ENCODE assay signal across 20 cellular contexts in the genomic region with DNA sequence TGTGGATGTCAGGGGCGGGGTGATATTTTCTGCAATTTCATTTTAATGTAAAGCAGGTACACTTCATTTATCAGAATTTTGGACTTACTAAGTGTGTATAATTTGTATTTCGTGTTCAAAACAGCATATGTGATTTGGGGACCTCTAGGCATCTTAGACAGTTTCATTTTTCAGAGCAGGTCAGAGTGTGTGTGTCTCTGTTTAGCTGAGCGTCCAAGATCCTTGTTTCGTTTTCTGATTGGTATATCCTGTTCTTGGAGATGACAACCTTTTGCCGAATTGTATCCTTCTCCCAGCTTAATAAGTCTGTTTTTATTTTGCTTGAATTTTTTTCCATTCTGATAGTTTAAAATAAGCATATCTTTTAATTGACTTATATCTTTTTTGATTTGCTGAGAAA.
DNase-seq lines count a peak whose midpoint lies in the region; ATAC-seq, FAIRE-seq and TF ChIP-seq lines count a peak whose summit lies in the region.
"Had no signal": no experiment of that assay in that cellular context is flagged by ENCODE, and none has a peak within 500 bp of the region (broad histone marks: within the 10 kb centered on the region; RNA-seq: fewer than 3 reads in every experiment).

No MANE protein-coding gene starts in this region.

- H3K27me3 ChIP-seq in MM.1S (replicated peaks; ENCODE audit: insufficient read depth, low read length): no peaks in the 10 kb centered on the region
- no peaks in the 10 kb centered on the region for H3K27me3 ChIP-seq in PC-3 (ENCODE audit: low read length)
- no peaks in the 10 kb centered on the region for H3K27me3 ChIP-seq in keratinocyte (ENCODE audit: control insufficient read depth, extremely low read depth, insufficient read depth, low read length)
- H3K27me3 ChIP-seq in SJCRH30: no peaks in the 10 kb centered on the region
- H3K27me3 ChIP-seq: BLaER1 treated with 17β-estradiol and CSF1 and Interleukin-3, amounts not matched to agents 10 nM and 100 nM had no signal

- no peaks in the 10 kb centered on the region for H3K9me1 ChIP-seq in keratinocyte (ENCODE audit: control insufficient read depth, extremely low read depth, insufficient read depth, low read length)

- H3K4me1 ChIP-seq in MM.1S (ENCODE audit: low read length) (no peaks in the 10 kb centered on the region), PC-3 (ENCODE audit: insufficient read depth, low read length) (no peaks in the 10 kb centered on the region), keratinocyte (ENCODE audit: control insufficient read depth, extremely low read depth, insufficient read depth, low read length) (no peaks in the 10 kb centered on the region), SJCRH30 (no peaks in the 10 kb centered on the region)
- H3K4me1 ChIP-seq: A549; BLaER1 treated with 17β-estradiol and CSF1 and Interleukin-3, amounts not matched to agents 10 nM and 100 nM had no signal

- DNase-seq in DMS 273 (lab: John Stamatoyannopoulos, UW; ENCODE audit: unreplicated experiment) (peak; percentile 41), DMS 273 treated with DMSO at 0.1 percent for 48 hours (lab: John Stamatoyannopoulos, UW) (no peak), MM.1S (peak; percentile 42), PC-3 (no peak), keratinocyte (ENCODE audit: low read depth, low spot score) (no peak), SJCRH30 (no peak)
- DNase-seq: Calu3; CD8-positive, alpha-beta T cell; GM23248; HCEC 1CT; IMR-90 had no signal

- H3K4me2 ChIP-seq in MM.1S (ENCODE audit: low read depth, low read length) (no peak overlapping the region), PC-3 (ENCODE audit: low read length) (peak overlapping the region; percentile 29; the same call in 1 of the 2 replicates), keratinocyte (ENCODE audit: control insufficient read depth, extremely low read depth, insufficient read depth, low read depth, low read length) (no peak overlapping the region)
- H3K4me2 ChIP-seq: A549; BLaER1 treated with 17β-estradiol and CSF1 and Interleukin-3, amounts not matched to agents 10 nM and 100 nM had no signal

- H3K9ac ChIP-seq in MM.1S (ENCODE audit: low read length) (no peak overlapping the region), PC-3 (ENCODE audit: low read length) (no peak overlapping the region), keratinocyte (ENCODE audit: control insufficient read depth, extremely low read depth, insufficient read depth, low read length) (no peak overlapping the region)
- H3K9ac ChIP-seq: BLaER1 treated with 17β-estradiol and CSF1 and Interleukin-3, amounts not matched to agents 10 nM and 100 nM; GM23248 had no signal

- CTCF ChIA-PET in PC-3 (lab: Charles Lee): no interaction called here

- BruUV-seq in PC-3 (replicated peaks; lab: Mats Ljungman, UMichigan): no TSS peak

- H4K20me1 ChIP-seq in MM.1S (ENCODE audit: insufficient read depth, low read length) (no peaks in the 10 kb centered on the region), PC-3 (ENCODE audit: low read length) (no peaks in the 10 kb centered on the region), keratinocyte (ENCODE audit: control insufficient read depth, extremely low read depth, insufficient read depth, low read length) (no peaks in the 10 kb centered on the region)
- H4K20me1 ChIP-seq: BLaER1 treated with 17β-estradiol and CSF1 and Interleukin-3, amounts not matched to agents 10 nM and 100 nM had no signal

- no peak overlapping the region for H3K27ac ChIP-seq in MM.1S (ENCODE audit: low read length)
- H3K27ac ChIP-seq in PC-3 (ENCODE audit: low read length): no peak overlapping the region
- no peak overlapping the region for H3K27ac ChIP-seq in keratinocyte (ENCODE audit: control insufficient read depth, insufficient read depth, low read length)
- no peak overlapping the region for H3K27ac ChIP-seq in SJCRH30
- H3K27ac ChIP-seq: 22Rv1; A549; BLaER1 treated with 17β-estradiol and CSF1 and Interleukin-3, amounts not matched to agents 10 nM and 100 nM; GM23248; HL-60 had no signal

- H3K36me3 ChIP-seq in MM.1S (replicated peaks; ENCODE audit: insufficient read depth, low read length) (no peaks in the 10 kb centered on the region), PC-3 (ENCODE audit: low read depth, low read length) (no peaks in the 10 kb centered on the region), keratinocyte (ENCODE audit: control insufficient read depth in 2 of 2, extremely low read depth in 1 of 2, insufficient read depth in 2 of 2, low read length in 2 of 2) (no peaks in the 10 kb centered on the region), SJCRH30 (no peaks in the 10 kb centered on the region)
- H3K36me3 ChIP-seq: BLaER1 treated with 17β-estradiol and CSF1 and Interleukin-3, amounts not matched to agents 10 nM and 100 nM had no signal

- no peak for ATAC-seq in PC-3
- no peak for ATAC-seq in HG03469 (IDR thresholded peaks at IDR 0.05; ENCODE audit: unreplicated experiment)
- ATAC-seq: A549; CD8-positive, alpha-beta T cell had no signal

- no peaks in the 10 kb centered on the region for H3K9me3 ChIP-seq in MM.1S (replicated peaks; ENCODE audit: insufficient read depth, low read length)
- H3K9me3 ChIP-seq in PC-3 (ENCODE audit: low read length): no peaks in the 10 kb centered on the region
- H3K9me3 ChIP-seq in keratinocyte (ENCODE audit: control insufficient read depth, low read depth, low read length): peaks cover 1% of the 10 kb centered on the region
- H3K9me3 ChIP-seq in SJCRH30 (replicated peaks): no peaks in the 10 kb centered on the region
- H3K9me3 ChIP-seq: A549; BLaER1 treated with 17β-estradiol and CSF1 and Interleukin-3, amounts not matched to agents 10 nM and 100 nM had no signal

- intact Hi-C loops in PC-3 (cut with micrococcal nuclease): no loop called here

- dilution Hi-C loops in keratinocyte (cut with MboI; ENCODE audit: extremely low pct_ligation_motif_present, low sequenced_read_pairs): no loop called here

- H3K9me2 ChIP-seq in MM.1S (replicated peaks; ENCODE audit: insufficient read depth, low read length) (no peaks in the 10 kb centered on the region), PC-3 (replicated peaks; ENCODE audit: low read length) (no peaks in the 10 kb centered on the region)

- H3K79me2 ChIP-seq in MM.1S (ENCODE audit: low read length) (no peaks in the 10 kb centered on the region), PC-3 (ENCODE audit: low read length) (no peaks in the 10 kb centered on the region), keratinocyte (ENCODE audit: control insufficient read depth, insufficient read depth, low read length) (no peaks in the 10 kb centered on the region)

- H3K4me3 ChIP-seq in MM.1S (ENCODE audit: low read length) (no peak overlapping the region), PC-3 (ENCODE audit: low read length) (no peak overlapping the region), keratinocyte (ENCODE audit: control insufficient read depth in 2 of 3, extremely low read depth in 1 of 3, insufficient read depth in 2 of 3, low read depth in 1 of 3, low read length in 3 of 3) (no peak overlapping the region), SJCRH30 (no peak overlapping the region)
- H3K4me3 ChIP-seq: A549; BLaER1 treated with 17β-estradiol and CSF1 and Interleukin-3, amounts not matched to agents 10 nM and 100 nM; GM23248 had no signal

- H2AFZ ChIP-seq in MM.1S (ENCODE audit: low read length): no peak overlapping the region
- no peak overlapping the region for H2AFZ ChIP-seq in PC-3 (ENCODE audit: low read length)
- peak overlapping the region; percentile 4 for H2AFZ ChIP-seq in keratinocyte (ENCODE audit: control insufficient read depth, low read length)
- H2AFZ ChIP-seq: GM23248 had no signal

- TF ChIP-seq CTCF in MM.1S (IDR thresholded peaks at IDR 0.05; ENCODE audit: low read length): no peak
- TF ChIP-seq CTCF in PC-3 (conservative IDR thresholded peaks at IDR 0.05; ENCODE audit: low read depth, low read length): no peak
- TF ChIP-seq CTCF in keratinocyte (optimal IDR thresholded peaks at IDR 0.05 in 1 of 3, IDR thresholded peaks at IDR 0.05 in 1 of 3, conservative IDR thresholded peaks at IDR 0.05 in 1 of 3; ENCODE audit: extremely low read depth in 1 of 3, insufficient read depth in 2 of 3, low read length in 3 of 3): no peak

- no peak for FAIRE-seq in keratinocyte (lab: Jason Lieb, UNC)
- FAIRE-seq: A549, G401.6, GM12892, GM18507, H54 had no signal

- H3F3A ChIP-seq in MM.1S (ENCODE audit: insufficient read depth, low read length): no peaks in the 10 kb centered on the region
- H3F3A ChIP-seq in PC-3 (ENCODE audit: low read length, unreplicated experiment): no peaks in the 10 kb centered on the region

- POLR2A ChIA-PET in PC-3 (lab: Charles Lee; ENCODE audit: unreplicated experiment): no interaction called here

Comparison
In these comparisons a context has a peak if more than half of its experiments do, and no peak if none do; other contexts are left out.
1. DNase-seq: peak in DMS 273 (single experiment) and MM.1S (single experiment); none in DMS 273 treated with DMSO at 0.1 percent for 48 hours (single experiment), PC-3 (single experiment), keratinocyte (single experiment) and SJCRH30 (0 of 2).